In the genomic region with DNA sequence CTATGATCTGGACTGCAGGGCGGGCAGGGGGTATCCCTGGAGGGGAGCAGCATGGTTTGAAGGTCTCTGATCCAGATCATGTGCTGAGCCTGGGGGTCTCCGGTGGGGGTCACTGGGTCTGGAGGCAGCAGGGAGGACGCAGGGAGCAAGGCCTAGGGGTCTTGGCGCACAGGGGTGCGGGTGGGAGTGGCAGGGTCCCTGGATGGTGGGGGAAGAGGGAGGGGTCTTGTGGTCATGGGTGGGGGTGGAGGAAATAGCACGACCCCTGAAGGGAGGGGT, we compare ENCODE assay signal across 16 cellular contexts. TPM values are rescaled to one million over a fixed set of nuclear protein-coding genes. Genes with fewer than 3 reads are reported as not detected.
DNase-seq lines count a peak whose midpoint lies in the region; ATAC-seq, FAIRE-seq and TF ChIP-seq lines count a peak whose summit lies in the region.
"Had no signal": no experiment of that assay in that cellular context is flagged by ENCODE, and none has a peak within 500 bp of the region (broad histone marks: within the 10 kb centered on the region; RNA-seq: fewer than 3 reads in every experiment).

No MANE protein-coding gene starts in this region.

- ATAC-seq in DND-41 (ENCODE audit: insufficient read depth, low read depth) (no peak), GM21526 (IDR thresholded peaks at IDR 0.05; ENCODE audit: low FRiP score, unreplicated experiment) (no peak)
- ATAC-seq: CD8-positive, alpha-beta T cell; K562 had no signal

- H2AFZ ChIP-seq in DND-41 (ENCODE audit: low read depth, low read length), result no peak overlapping the region
- no peak overlapping the region for H2AFZ ChIP-seq in astrocyte (ENCODE audit: low read depth, low read length)

- no peak for FAIRE-seq in astrocyte (lab: Jason Lieb, UNC)
- FAIRE-seq: islet of Langerhans, K562 had no signal

- no peaks in the 10 kb centered on the region for H3K27me3 ChIP-seq in BLaER1 treated with 17β-estradiol and CSF1 and Interleukin-3, amounts not matched to agents 10 nM and 100 nM
- H3K27me3 ChIP-seq in DND-41 (ENCODE audit: insufficient read depth, low read length, poor library complexity) (no peaks in the 10 kb centered on the region), astrocyte (ENCODE audit: insufficient read depth, low read length) (no peaks in the 10 kb centered on the region), WERI-Rb-1 (ENCODE audit: insufficient read depth, low read depth, severe bottlenecking) (no peaks in the 10 kb centered on the region)

- H3K4me3 Mint-ChIP-seq in astrocyte (ENCODE audit: unreplicated experiment), result no peak overlapping the region
- peak overlapping the region; percentile 79 for H3K4me3 Mint-ChIP-seq in neural crest cell
- no peak overlapping the region for H3K4me3 Mint-ChIP-seq in HFFc6
- H3K4me3 Mint-ChIP-seq: CD8-positive, alpha-beta T cell had no signal

- no peak overlapping the region for H3K27ac ChIP-seq in BLaER1 treated with 17β-estradiol and CSF1 and Interleukin-3, amounts not matched to agents 10 nM and 100 nM
- H3K27ac ChIP-seq in DND-41 (ENCODE audit: low read length), result 0 out of 2 replicates have a peak overlapping the region, but pooled peaks have one; percentile 41
- no peak overlapping the region for H3K27ac ChIP-seq in astrocyte (ENCODE audit: low read depth, low read length)
- H3K27ac ChIP-seq in WERI-Rb-1, result no peak overlapping the region
- H3K27ac ChIP-seq: epithelial cell of prostate, prostate gland, SK-N-MC had no signal

- TF ChIP-seq CTCF in DND-41 (IDR thresholded peaks at IDR 0.05; ENCODE audit: borderline replicate concordance, extremely low read depth, low read length, poor library complexity, severe bottlenecking) (no peak), astrocyte (IDR thresholded peaks at IDR 0.05; ENCODE audit: insufficient read depth, low read depth, low read length) (no peak), neural crest cell (conservative IDR thresholded peaks at IDR 0.05) (no peak), HFFc6 (IDR thresholded peaks at IDR 0.05) (no peak), WERI-Rb-1 (IDR thresholded peaks at IDR 0.05; ENCODE audit: low read depth, low read length) (no peak)

- peaks cover 72% of the 10 kb centered on the region for H3K79me2 ChIP-seq in DND-41 (ENCODE audit: insufficient read depth, low read length)
- peaks cover 26% of the 10 kb centered on the region for H3K79me2 ChIP-seq in astrocyte (ENCODE audit: insufficient read depth, low read length)

- no peaks in the 10 kb centered on the region for H3K9me3 Mint-ChIP-seq in astrocyte (ENCODE audit: unreplicated experiment)
- H3K9me3 Mint-ChIP-seq in neural crest cell, result no peaks in the 10 kb centered on the region
- no peaks in the 10 kb centered on the region for H3K9me3 Mint-ChIP-seq in HFFc6
- H3K9me3 Mint-ChIP-seq: CD8-positive, alpha-beta T cell had no signal

- peaks cover 8 to 40% (median 24%) of the 10 kb centered on the region in 11 experiments; a peak in 19 of 22 replicates for H4K20me1 ChIP-seq in BLaER1 treated with 17β-estradiol and CSF1 and Interleukin-3, amounts not matched to agents 10 nM and 100 nM
- H4K20me1 ChIP-seq in DND-41 (ENCODE audit: insufficient read depth, low read length) (peaks cover 39% of the 10 kb centered on the region), astrocyte (ENCODE audit: insufficient read depth, low read length) (peaks cover 35% of the 10 kb centered on the region)

- H3K27ac Mint-ChIP-seq in astrocyte (ENCODE audit: unreplicated experiment), result no peak overlapping the region
- peak overlapping the region; percentile 19 for H3K27ac Mint-ChIP-seq in neural crest cell (ENCODE audit: unreplicated experiment)
- H3K27ac Mint-ChIP-seq in HFFc6, result no peak overlapping the region
- H3K27ac Mint-ChIP-seq: CD8-positive, alpha-beta T cell had no signal

- peaks cover 7% of the 10 kb centered on the region for H3K36me3 Mint-ChIP-seq in astrocyte (ENCODE audit: low read depth, unreplicated experiment)
- no peaks in the 10 kb centered on the region for H3K36me3 Mint-ChIP-seq in neural crest cell (ENCODE audit: low read depth)
- peaks cover 8% of the 10 kb centered on the region; the same call in 1 of the 2 replicates for H3K36me3 Mint-ChIP-seq in HFFc6 (ENCODE audit: low read depth)

- DNase-seq in DND-41 (no peak), astrocyte (ENCODE audit: low read depth) (no peak), neural crest cell (ENCODE audit: low read depth, low spot score) (no peak), HFFc6 (no peak), WERI-Rb-1 (no peak)
- DNase-seq: activated CD8-positive, alpha-beta memory T cell treated with anti-CD3 and anti-CD28 coated beads, Interleukin-2, amount 50 U/mL, for 48 hours; CD8-positive, alpha-beta T cell; NCI-H146; NCI-H446 treated with DMSO at 0.1 percent for 48 hours had no signal

- peak overlapping the region in 1 of 11 experiments; percentile 27; a peak in 1 of 22 replicates for H3K9ac ChIP-seq in BLaER1 treated with 17β-estradiol and CSF1 and Interleukin-3, amounts not matched to agents 10 nM and 100 nM
- peak overlapping the region; percentile 70; the same call in 1 of the 2 replicates for H3K9ac ChIP-seq in DND-41 (ENCODE audit: low read depth, low read length)
- H3K9ac ChIP-seq in astrocyte (ENCODE audit: low read length), result no peak overlapping the region

- peaks cover 0 to 30% (median 24%) of the 10 kb centered on the region in 11 experiments; a peak in 17 of 22 replicates for H3K36me3 ChIP-seq in BLaER1 treated with 17β-estradiol and CSF1 and Interleukin-3, amounts not matched to agents 10 nM and 100 nM
- peaks cover 30% of the 10 kb centered on the region for H3K36me3 ChIP-seq in DND-41 (ENCODE audit: insufficient read depth, low read length)
- no peaks in the 10 kb centered on the region for H3K36me3 ChIP-seq in astrocyte (ENCODE audit: insufficient read depth, low read length)
- H3K36me3 ChIP-seq in WERI-Rb-1, result peaks cover 10% of the 10 kb centered on the region; the same call in 1 of the 2 replicates
- H3K36me3 ChIP-seq: prostate gland had no signal

- H3K27me3 Mint-ChIP-seq in astrocyte (ENCODE audit: low read depth, unreplicated experiment), result no peaks in the 10 kb centered on the region
- H3K27me3 Mint-ChIP-seq in neural crest cell (ENCODE audit: low read depth), result no peaks in the 10 kb centered on the region
- peaks cover 3% of the 10 kb centered on the region; the same call in 1 of the 2 replicates for H3K27me3 Mint-ChIP-seq in HFFc6 (ENCODE audit: insufficient read depth)

- no peak overlapping the region for H3K4me3 ChIP-seq in BLaER1 treated with 17β-estradiol and CSF1 and Interleukin-3, amounts not matched to agents 10 nM and 100 nM
- H3K4me3 ChIP-seq in DND-41 (ENCODE audit: low read depth in 1 of 2, low read length in 2 of 2), result peak overlapping the region in 1 of 2 experiments; percentile 79; a peak in 2 of 4 replicates
- H3K4me3 ChIP-seq in astrocyte (ENCODE audit: insufficient read depth, low read depth, low read length), result no peak overlapping the region
- no peak overlapping the region for H3K4me3 ChIP-seq in WERI-Rb-1 (ENCODE audit: low read depth, low read length)
- H3K4me3 ChIP-seq: K562 had no signal

- H3K9me3 ChIP-seq in BLaER1 treated with 17β-estradiol and CSF1 and Interleukin-3, amounts not matched to agents 10 nM and 100 nM (replicated peaks in 1 of 11), result peaks cover 0 to 18% (median 0%) of the 10 kb centered on the region in 11 experiments; a peak in 5 of 22 replicates
- H3K9me3 ChIP-seq in DND-41 (ENCODE audit: insufficient read depth, low read length, severe bottlenecking) (no peaks in the 10 kb centered on the region), astrocyte (ENCODE audit: insufficient read depth, low read depth, low read length) (no peaks in the 10 kb centered on the region), WERI-Rb-1 (ENCODE audit: severe bottlenecking) (no peaks in the 10 kb centered on the region)
- H3K9me3 ChIP-seq: prostate gland had no signal

- H3K4me2 ChIP-seq in BLaER1 treated with 17β-estradiol and CSF1 and Interleukin-3, amounts not matched to agents 10 nM and 100 nM, result peak overlapping the region in 9 of 11 experiments; percentile 75 to 92 (median 83); a peak in 11 of 22 replicates
- H3K4me2 ChIP-seq in DND-41 (ENCODE audit: insufficient read depth, low read length) (peak overlapping the region; percentile 98), astrocyte (ENCODE audit: low read length) (peak overlapping the region; percentile 85)

- H3K4me1 ChIP-seq in BLaER1 treated with 17β-estradiol and CSF1 and Interleukin-3, amounts not matched to agents 10 nM and 100 nM, result peaks cover 6 to 34% (median 18%) of the 10 kb centered on the region in 10 experiments; a peak in 18 of 20 replicates
- H3K4me1 ChIP-seq in DND-41 (ENCODE audit: insufficient read depth, low read length) (peaks cover 43% of the 10 kb centered on the region), astrocyte (ENCODE audit: insufficient read depth, low read length) (peaks cover under 1% of the 10 kb centered on the region)
- H3K4me1 ChIP-seq: prostate gland had no signal

- H3K4me1 Mint-ChIP-seq in astrocyte (ENCODE audit: low read depth, unreplicated experiment) (no peaks in the 10 kb centered on the region), neural crest cell (peaks cover 8% of the 10 kb centered on the region), HFFc6 (ENCODE audit: low read depth) (no peaks in the 10 kb centered on the region)

RNA-seq across cellular contexts. Expression of gene BTBD2, which starts 1.9 kb away (rescaled TPM):
- total RNA-seq in astrocyte, result 49.5 and 53.7 TPM in 2 replicates
- 138 and 142 TPM in 2 replicates for total RNA-seq in neural crest cell
- 10 to 100 TPM; 74.1 to 95.6 (median 84.7) TPM for total RNA-seq in HFFc6 (2021; fragmentation: NEBNext Ultra II Directional; extraction: Animal tissue kit (Norgen Biotek cat#: 25700))

RNA-seq across cellular contexts. Expression of gene MKNK2, which starts 37.4 kb away (rescaled TPM):
- total RNA-seq in astrocyte (123 and 146 TPM in 2 replicates), neural crest cell (115 and 123 TPM in 2 replicates)
- total RNA-seq in HFFc6 (2021; fragmentation: NEBNext Ultra II Directional; extraction: Animal tissue kit (Norgen Biotek cat#: 25700)), result 10 to 100 TPM; 61.5 to 82.9 (median 65.2) TPM
